1 cellular context compared by ENCODE assay signal in the genomic region with DNA sequence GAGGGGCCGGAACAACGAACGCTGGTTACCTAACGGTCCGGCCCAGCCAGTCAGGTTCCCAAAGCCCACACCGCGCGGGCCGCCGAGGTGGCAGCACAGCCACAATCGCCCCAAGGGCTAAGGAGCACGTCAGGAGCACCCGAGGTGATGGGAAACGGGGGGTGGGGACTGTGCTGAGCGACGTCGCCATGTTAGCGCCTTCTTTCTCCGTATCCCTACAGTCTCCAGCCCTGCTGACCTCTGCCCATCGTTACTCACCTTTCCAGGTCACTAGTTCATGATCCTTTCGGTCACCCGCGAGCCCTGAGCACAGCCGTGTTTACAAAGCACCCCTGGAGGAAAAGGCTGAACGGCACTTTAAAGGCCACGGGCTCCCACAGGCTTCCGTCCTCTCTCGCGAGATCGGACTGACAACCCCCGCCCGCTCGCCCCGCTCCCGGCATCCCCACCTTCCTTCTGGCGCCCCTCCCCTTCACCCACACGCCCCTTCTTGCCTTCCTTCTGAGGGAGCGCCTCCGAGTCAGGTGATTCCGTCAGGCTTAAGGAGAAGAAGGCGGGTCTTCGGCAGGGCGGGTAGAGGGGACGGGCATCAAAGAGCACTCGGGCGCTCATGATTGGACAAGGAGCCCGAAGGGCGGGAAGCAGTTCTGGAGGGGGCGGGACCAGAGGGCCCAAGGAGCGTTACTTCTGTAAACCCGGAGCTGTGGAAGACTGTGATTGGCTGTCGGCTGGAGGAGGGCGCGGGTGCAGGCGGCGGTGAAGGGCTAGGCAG.
TF ChIP-seq lines count a peak whose summit lies in the region.

A gene with protein sequence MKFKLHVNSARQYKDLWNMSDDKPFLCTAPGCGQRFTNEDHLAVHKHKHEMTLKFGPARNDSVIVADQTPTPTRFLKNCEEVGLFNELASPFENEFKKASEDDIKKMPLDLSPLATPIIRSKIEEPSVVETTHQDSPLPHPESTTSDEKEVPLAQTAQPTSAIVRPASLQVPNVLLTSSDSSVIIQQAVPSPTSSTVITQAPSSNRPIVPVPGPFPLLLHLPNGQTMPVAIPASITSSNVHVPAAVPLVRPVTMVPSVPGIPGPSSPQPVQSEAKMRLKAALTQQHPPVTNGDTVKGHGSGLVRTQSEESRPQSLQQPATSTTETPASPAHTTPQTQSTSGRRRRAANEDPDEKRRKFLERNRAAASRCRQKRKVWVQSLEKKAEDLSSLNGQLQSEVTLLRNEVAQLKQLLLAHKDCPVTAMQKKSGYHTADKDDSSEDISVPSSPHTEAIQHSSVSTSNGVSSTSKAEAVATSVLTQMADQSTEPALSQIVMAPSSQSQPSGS (minus strand): TSS at position 412 of the 772 bp plus-strand sequence. CDS start 31,760 bp downstream, outside the sequence.

TF ChIP-seq in HepG2, 621 proteins besides CTCF, POLR2A, EP300 and RAD21 (continued from another document and continues in another):
- TF ChIP-seq SUZ12 (IDR thresholded peaks at IDR 0.05; ENCODE audit: low read depth, low read length) (no peak), PHF20 (CRISPR knock-in tag; IDR thresholded peaks at IDR 0.05) (peak; percentile 77), ELF1 (CRISPR knock-in tag; IDR thresholded peaks at IDR 0.05) (peak; percentile 60), MTF2 (CRISPR knock-in tag; IDR thresholded peaks at IDR 0.05; ENCODE audit: borderline replicate concordance) (no peak), ZNF556 (CRISPR knock-in tag; IDR thresholded peaks at IDR 0.05; ENCODE audit: borderline replicate concordance) (peak; percentile 87; the same call in 1 of the 2 replicates), CBX1 (IDR thresholded peaks at IDR 0.05; ENCODE audit: low read depth) (peak; percentile 78), MLLT10 (CRISPR knock-in tag; IDR thresholded peaks at IDR 0.05) (peak; percentile 45; the same call in 1 of the 2 replicates), ZNF660 (CRISPR knock-in tag; IDR thresholded peaks at IDR 0.05; ENCODE audit: borderline replicate concordance, low read depth) (no peak), AHDC1 (CRISPR knock-in tag; IDR thresholded peaks at IDR 0.05; ENCODE audit: borderline replicate concordance) (no peak), SNAPC4 (CRISPR knock-in tag; IDR thresholded peaks at IDR 0.05) (no peak), ZNF615 (CRISPR knock-in tag; IDR thresholded peaks at IDR 0.05; ENCODE audit: borderline replicate concordance) (no peak), AKAP8 (CRISPR knock-in tag; IDR thresholded peaks at IDR 0.05) (peak; percentile 84), UBTF (CRISPR knock-in tag; IDR thresholded peaks at IDR 0.05) (peak; percentile 88), ZNF281 (CRISPR knock-in tag; IDR thresholded peaks at IDR 0.05; ENCODE audit: borderline replicate concordance) (peak; percentile 65; the same call in 1 of the 2 replicates)
- TF ChIP-seq, protein P1, sequence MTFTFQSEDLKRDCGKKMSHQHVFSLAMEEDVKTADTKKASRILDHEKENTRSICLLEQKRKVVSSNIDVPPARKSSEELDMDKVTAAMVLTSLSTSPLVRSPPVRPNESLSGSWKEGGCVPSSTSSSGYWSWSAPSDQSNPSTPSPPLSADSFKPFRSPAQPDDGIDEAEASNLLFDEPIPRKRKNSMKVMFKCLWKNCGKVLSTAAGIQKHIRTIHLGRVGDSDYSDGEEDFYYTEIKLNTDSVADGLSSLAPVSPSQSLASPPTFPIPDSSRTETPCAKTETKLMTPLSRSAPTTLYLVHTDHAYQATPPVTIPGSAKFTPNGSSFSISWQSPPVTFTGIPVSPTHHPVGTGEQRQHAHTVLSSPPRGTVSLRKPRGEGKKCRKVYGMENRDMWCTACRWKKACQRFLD (CRISPR knock-in tag; IDR thresholded peaks at IDR 0.05; ENCODE audit: borderline replicate concordance) = peak; percentile 71; the same call in 1 of the 2 replicates
- TF ChIP-seq, protein P2, sequence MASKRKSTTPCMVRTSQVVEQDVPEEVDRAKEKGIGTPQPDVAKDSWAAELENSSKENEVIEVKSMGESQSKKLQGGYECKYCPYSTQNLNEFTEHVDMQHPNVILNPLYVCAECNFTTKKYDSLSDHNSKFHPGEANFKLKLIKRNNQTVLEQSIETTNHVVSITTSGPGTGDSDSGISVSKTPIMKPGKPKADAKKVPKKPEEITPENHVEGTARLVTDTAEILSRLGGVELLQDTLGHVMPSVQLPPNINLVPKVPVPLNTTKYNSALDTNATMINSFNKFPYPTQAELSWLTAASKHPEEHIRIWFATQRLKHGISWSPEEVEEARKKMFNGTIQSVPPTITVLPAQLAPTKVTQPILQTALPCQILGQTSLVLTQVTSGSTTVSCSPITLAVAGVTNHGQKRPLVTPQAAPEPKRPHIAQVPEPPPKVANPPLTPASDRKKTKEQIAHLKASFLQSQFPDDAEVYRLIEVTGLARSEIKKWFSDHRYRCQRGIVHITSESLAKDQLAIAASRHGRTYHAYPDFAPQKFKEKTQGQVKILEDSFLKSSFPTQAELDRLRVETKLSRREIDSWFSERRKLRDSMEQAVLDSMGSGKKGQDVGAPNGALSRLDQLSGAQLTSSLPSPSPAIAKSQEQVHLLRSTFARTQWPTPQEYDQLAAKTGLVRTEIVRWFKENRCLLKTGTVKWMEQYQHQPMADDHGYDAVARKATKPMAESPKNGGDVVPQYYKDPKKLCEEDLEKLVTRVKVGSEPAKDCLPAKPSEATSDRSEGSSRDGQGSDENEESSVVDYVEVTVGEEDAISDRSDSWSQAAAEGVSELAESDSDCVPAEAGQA (IDR thresholded peaks at IDR 0.05; ENCODE audit: low read depth) = no peak
- TF ChIP-seq, protein P2 (CRISPR knock-in tag; IDR thresholded peaks at IDR 0.05; ENCODE audit: borderline replicate concordance) = 0 out of 2 replicates have a peak, but pooled peaks have one; percentile 70
